In the genomic region with DNA sequence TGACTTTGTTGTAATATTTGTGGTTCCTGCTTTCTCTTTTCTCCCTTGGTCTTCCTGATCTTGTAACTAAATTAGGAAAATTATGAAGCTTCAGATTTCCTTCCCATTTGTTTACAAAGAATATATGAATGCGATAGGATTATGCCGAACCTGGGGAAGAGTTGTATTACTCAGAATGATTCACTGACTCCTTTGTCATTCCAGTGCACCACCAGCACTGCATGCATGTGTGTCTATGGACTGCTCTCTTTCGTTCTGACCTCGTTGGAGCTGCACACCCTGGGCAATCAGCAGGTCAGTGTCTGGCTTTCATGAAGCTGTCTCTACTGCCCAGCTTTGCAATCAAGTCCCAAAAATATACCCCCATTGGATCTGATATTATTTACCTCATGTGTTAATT, we compare ENCODE assay signal across 17 cellular contexts. TPM values are rescaled to one million over a fixed set of nuclear protein-coding genes. Genes with fewer than 3 reads are reported as not detected.
DNase-seq lines count a peak whose midpoint lies in the region; ATAC-seq and TF ChIP-seq lines count a peak whose summit lies in the region.
"Had no signal": no experiment of that assay in that cellular context is flagged by ENCODE, and none has a peak within 500 bp of the region (broad histone marks: within the 10 kb centered on the region; RNA-seq: fewer than 3 reads in every experiment).

No MANE protein-coding gene starts in this region.

- H2BK5ac ChIP-seq in IMR-90 (ENCODE audit: low read depth, low read length, poor library complexity, severe bottlenecking): peak overlapping the region; percentile 3

- H2BK20ac ChIP-seq in IMR-90 (ENCODE audit: low read depth, low read length): no peak overlapping the region

- TF ChIP-seq POLR2A in IMR-90 (IDR thresholded peaks at IDR 0.05; ENCODE audit: low read depth, low read length): no peak

- H3F3A ChIP-seq in neural progenitor cell (ENCODE audit: low read depth): no peaks in the 10 kb centered on the region

- CTCF ChIA-PET in IMR-90 (lab: Yijun Ruan, JAX): no interaction called here

- BruUV-seq in IMR-90 (replicated peaks; lab: Mats Ljungman, UMichigan): no TSS peak

- H2AFZ ChIP-seq in IMR-90 (replicated peaks; ENCODE audit: low read length, poor library complexity) (peak overlapping the region; percentile 35), neural progenitor cell (replicated peaks) (no peak overlapping the region)

- peaks cover 35% of the 10 kb centered on the region for H3K36me3 Mint-ChIP-seq in neural progenitor cell
- H3K36me3 Mint-ChIP-seq in activated CD4-positive, alpha-beta T cell treated with anti-CD3 and anti-CD28 coated beads, Interleukin-2, amount 10 ng/mL, durations not matched to agents 24 days and 14 days (ENCODE audit: low read depth): peaks cover 68% of the 10 kb centered on the region

- no peak overlapping the region for H4K91ac ChIP-seq in IMR-90 (ENCODE audit: insufficient read depth, low read depth, low read length)

- TF ChIP-seq CTCF in IMR-90 (conservative IDR thresholded peaks at IDR 0.05; ENCODE audit: low read depth, low read length): no peak
- TF ChIP-seq CTCF in foreskin keratinocyte (conservative IDR thresholded peaks at IDR 0.05): no peak
- no peak for TF ChIP-seq CTCF in neural progenitor cell (IDR thresholded peaks at IDR 0.05)

- H4K8ac ChIP-seq in IMR-90 (ENCODE audit: low read depth in 2 of 2, low read length in 2 of 2): no peak overlapping the region

- peak overlapping the region; percentile 75 for H3K4me2 ChIP-seq in IMR-90 (ENCODE audit: low read depth, low read length)
- no peak overlapping the region for H3K4me2 ChIP-seq in neural progenitor cell

- H3K27me3 ChIP-seq in IMR-90 (ENCODE audit: control insufficient read depth, insufficient read depth, low read length) (no peaks in the 10 kb centered on the region), foreskin keratinocyte (no peaks in the 10 kb centered on the region), neural progenitor cell (no peaks in the 10 kb centered on the region)
- H3K27me3 ChIP-seq: transverse colon had no signal

- H3K79me1 ChIP-seq in IMR-90 (ENCODE audit: low read depth in 1 of 2, low read length in 2 of 2): peaks cover 2 to 24% of the 10 kb centered on the region in 2 experiments; a peak in 3 of 4 replicates

- WGBS in IMR-90 (ENCODE audit: extremely low coverage in 2 of 2, insufficient read length in 1 of 2), 2 experiments: 0% methylated on average over 2 of the region's 4 CpGs; no CpG with 5 or more reads in 1 of the 2 experiments

- no peak overlapping the region for H3K9ac ChIP-seq in IMR-90 (ENCODE audit: low read depth, low read length)
- no peak overlapping the region for H3K9ac ChIP-seq in neural progenitor cell

- H3K4me1 Mint-ChIP-seq in neural progenitor cell: no peaks in the 10 kb centered on the region
- no peaks in the 10 kb centered on the region for H3K4me1 Mint-ChIP-seq in activated CD4-positive, alpha-beta T cell treated with anti-CD3 and anti-CD28 coated beads, Interleukin-2, amount 10 ng/mL, durations not matched to agents 24 days and 14 days
- H3K4me1 Mint-ChIP-seq: activated B cell treated with CpG ODN at 0.5 μM for 24 hours, B cell had no signal

- no peak overlapping the region for H3K14ac ChIP-seq in IMR-90 (replicated peaks; ENCODE audit: low read depth, low read length)

- H3K27ac ChIP-seq in IMR-90 (ENCODE audit: insufficient read depth, low read length) (no peak overlapping the region), foreskin keratinocyte (no peak overlapping the region), neural progenitor cell (no peak overlapping the region)
- H3K27ac ChIP-seq: transverse colon had no signal

- peaks cover 5% of the 10 kb centered on the region for H3K4me1 ChIP-seq in IMR-90 (ENCODE audit: control insufficient read depth, insufficient read depth, low read length)
- H3K4me1 ChIP-seq in foreskin keratinocyte: no peaks in the 10 kb centered on the region
- no peaks in the 10 kb centered on the region for H3K4me1 ChIP-seq in neural progenitor cell
- H3K4me1 ChIP-seq: transverse colon had no signal

- in situ Hi-C loops in IMR-90 (cut with MboI; ENCODE audit: low sequenced_read_pairs): no loop called here

- no peak overlapping the region for H2BK120ac ChIP-seq in IMR-90 (ENCODE audit: low read depth, low read length)

- no peaks in the 10 kb centered on the region for H3K79me2 ChIP-seq in neural progenitor cell (ENCODE audit: low read depth)

- peak; percentile 97 for ATAC-seq in IMR-90 (ENCODE audit: low read depth)
- peak; percentile 78 for ATAC-seq in foreskin keratinocyte
- no peak for ATAC-seq in HG02852 (IDR thresholded peaks at IDR 0.05; ENCODE audit: unreplicated experiment)
- no peak for ATAC-seq in GM19328 (IDR thresholded peaks at IDR 0.05; ENCODE audit: unreplicated experiment)
- ATAC-seq: left cardiac atrium had no signal

- no peak overlapping the region for H2AK5ac ChIP-seq in IMR-90 (ENCODE audit: low read depth, low read length)

- POLR2A ChIA-PET in IMR-90 (lab: Charles Lee; ENCODE audit: unreplicated experiment): no interaction called here

- H3K18ac ChIP-seq in IMR-90 (ENCODE audit: low read depth, low read length): no peak overlapping the region

- intact Hi-C loops in IMR-90 (cut with micrococcal nuclease): no loop called here
- intact Hi-C loops in activated CD4-positive, alpha-beta T cell treated with anti-CD3 and anti-CD28 coated beads, Interleukin-2, amount 10 ng/mL, durations not matched to agents 24 days and 14 days (cut with micrococcal nuclease): no loop called here

- H3K4me3 ChIP-seq in IMR-90 (ENCODE audit: insufficient read depth, low read depth, low read length): no peak overlapping the region
- H3K4me3 ChIP-seq in neural progenitor cell: no peak overlapping the region
- H3K4me3 ChIP-seq: transverse colon had no signal

- no peak overlapping the region for H3K4ac ChIP-seq in IMR-90 (ENCODE audit: low read depth, low read length)

- dilution Hi-C loops in IMR-90 (cut with HindIII; ENCODE audit: low sequenced_read_pairs, unreplicated experiment): no loop called here

- H3K27ac Mint-ChIP-seq in neural progenitor cell: no peak overlapping the region
- H3K27ac Mint-ChIP-seq in activated CD4-positive, alpha-beta T cell treated with anti-CD3 and anti-CD28 coated beads, Interleukin-2, amount 10 ng/mL, durations not matched to agents 24 days and 14 days: no peak overlapping the region
- H3K27ac Mint-ChIP-seq: activated B cell treated with CpG ODN at 0.5 μM for 24 hours; activated naive CD8-positive, alpha-beta T cell; B cell; dendritic cell treated with granulocyte-macrophage colony-stimulating factor and Interleukin-4, amounts not matched to agents 40 ng/mL and 50 ng/mL, for 4 days had no signal

- no peak overlapping the region for H3K4me3 Mint-ChIP-seq in neural progenitor cell
- no peak overlapping the region for H3K4me3 Mint-ChIP-seq in activated CD4-positive, alpha-beta T cell treated with anti-CD3 and anti-CD28 coated beads, Interleukin-2, amount 10 ng/mL, durations not matched to agents 24 days and 14 days
- H3K4me3 Mint-ChIP-seq: activated B cell treated with CpG ODN at 0.5 μM for 24 hours; activated naive CD8-positive, alpha-beta T cell; B cell; dendritic cell treated with granulocyte-macrophage colony-stimulating factor and Interleukin-4, amounts not matched to agents 40 ng/mL and 50 ng/mL, for 4 days had no signal

- H2BK15ac ChIP-seq in IMR-90 (ENCODE audit: low read depth, low read length): no peak overlapping the region

- H3K36me3 ChIP-seq in IMR-90 (ENCODE audit: control insufficient read depth, insufficient read depth, low read length) (peaks cover 23% of the 10 kb centered on the region), neural progenitor cell (peaks cover 16% of the 10 kb centered on the region)

- H4K5ac ChIP-seq in IMR-90 (ENCODE audit: low read depth, low read length): no peak overlapping the region

- H3K9me1 ChIP-seq in IMR-90 (ENCODE audit: insufficient read depth, low read length): peaks cover 11% of the 10 kb centered on the region; the same call in 1 of the 2 replicates

- H4K20me1 ChIP-seq in IMR-90 (ENCODE audit: insufficient read depth, low read length): peaks cover 3% of the 10 kb centered on the region; the same call in 1 of the 2 replicates
- no peaks in the 10 kb centered on the region for H4K20me1 ChIP-seq in neural progenitor cell (ENCODE audit: low read depth)

- no peak for TF ChIP-seq RAD21 in IMR-90 (IDR thresholded peaks at IDR 0.05; ENCODE audit: low read length)

- no peaks in the 10 kb centered on the region for H3K9me3 Mint-ChIP-seq in neural progenitor cell
- H3K9me3 Mint-ChIP-seq in activated CD4-positive, alpha-beta T cell treated with anti-CD3 and anti-CD28 coated beads, Interleukin-2, amount 10 ng/mL, durations not matched to agents 24 days and 14 days: no peaks in the 10 kb centered on the region
- H3K9me3 Mint-ChIP-seq: activated B cell treated with CpG ODN at 0.5 μM for 24 hours; dendritic cell treated with granulocyte-macrophage colony-stimulating factor and Interleukin-4, amounts not matched to agents 40 ng/mL and 50 ng/mL, for 4 days had no signal

- H3K27me3 Mint-ChIP-seq in neural progenitor cell (ENCODE audit: insufficient read depth, low read depth): no peaks in the 10 kb centered on the region
- H3K27me3 Mint-ChIP-seq in activated CD4-positive, alpha-beta T cell treated with anti-CD3 and anti-CD28 coated beads, Interleukin-2, amount 10 ng/mL, durations not matched to agents 24 days and 14 days: no peaks in the 10 kb centered on the region
- H3K27me3 Mint-ChIP-seq: activated B cell treated with CpG ODN at 0.5 μM for 24 hours; activated naive CD8-positive, alpha-beta T cell; B cell; dendritic cell treated with granulocyte-macrophage colony-stimulating factor and Interleukin-4, amounts not matched to agents 40 ng/mL and 50 ng/mL, for 4 days had no signal

- H2AK9ac ChIP-seq in IMR-90 (replicated peaks; ENCODE audit: low read depth, low read length, poor library complexity): no peak overlapping the region

- H3K56ac ChIP-seq in IMR-90 (ENCODE audit: extremely low read depth, insufficient read depth, low read length): no peak overlapping the region

- H3K23ac ChIP-seq in IMR-90 (ENCODE audit: low read depth, low read length): no peak overlapping the region

- DNase-seq in AG08395 (ENCODE audit: low spot score): peak; percentile 76
- peak; percentile 91 for DNase-seq in IMR-90
- peak; percentile 61 for DNase-seq in astrocyte of the hippocampus (ENCODE audit: low read depth, low spot score)
- peak; percentile 29 to 55 for DNase-seq in foreskin keratinocyte
- no peak for DNase-seq in neural progenitor cell (ENCODE audit: low spot score)
- no peak for DNase-seq in activated CD4-positive, alpha-beta T cell treated with anti-CD3 and anti-CD28 coated beads, Interleukin-2, amount 10 ng/mL, durations not matched to agents 24 days and 14 days
- DNase-seq: activated B cell treated with CpG ODN at 0.5 μM for 24 hours, DMS153, left cardiac atrium, NCI-H1105, NCI-H2227 treated with DMSO at 0.1 percent for 48 hours, transverse colon had no signal

- H3K9me3 ChIP-seq in IMR-90 (ENCODE audit: control insufficient read depth, insufficient read depth, low read length) (no peaks in the 10 kb centered on the region), neural progenitor cell (ENCODE audit: low read depth) (no peaks in the 10 kb centered on the region)
- H3K9me3 ChIP-seq: transverse colon had no signal

RNA-seq across cellular contexts. Expression of a gene that starts 25.5 kb away (rescaled TPM):
- total RNA-seq in IMR-90 (2012; rRNA removed) (52.5 and 59.1 TPM in 2 replicates), foreskin keratinocyte (55.3 and 61.2 TPM in 2 replicates), neural progenitor cell (ENCODE audit: low replicate concordance) (66.7 and 80.0 TPM in 2 replicates)
- polyA plus RNA-seq in IMR-90 (2012; rRNA removed) (53.0 and 57.0 TPM in 2 replicates), foreskin keratinocyte (21.9 and 26.5 TPM in 2 replicates)
- 30.5 and 31.3 TPM in 2 replicates for polyA plus RNA-seq in IMR-90 (2012; cell fraction: cytosol; rRNA removed)
- 48.5 and 87.0 TPM in 2 replicates for polyA plus RNA-seq in IMR-90 (2012; cell fraction: nucleus; rRNA removed; ENCODE audit: low replicate concordance)
- total RNA-seq in activated CD4-positive, alpha-beta T cell treated with anti-CD3 and anti-CD28 coated beads, Interleukin-2, amount 10 ng/mL, durations not matched to agents 24 days and 14 days: 162 and 176 TPM in 2 replicates

RNA-seq across cellular contexts. Expression of a gene that starts 25.6 kb away (rescaled TPM):
- 26.4 and 30.8 TPM in 2 replicates for total RNA-seq in IMR-90 (2012; rRNA removed)
- polyA plus RNA-seq in IMR-90 (2012; rRNA removed): 23.2 and 25.4 TPM in 2 replicates
- polyA plus RNA-seq in IMR-90 (2012; cell fraction: cytosol; rRNA removed): 17.5 and 30.4 TPM in 2 replicates
- 9.8 and 10.4 TPM in 2 replicates for polyA plus RNA-seq in IMR-90 (2012; cell fraction: nucleus; rRNA removed; ENCODE audit: low replicate concordance)
- total RNA-seq in foreskin keratinocyte: 21.1 and 21.5 TPM in 2 replicates
- polyA plus RNA-seq in foreskin keratinocyte: 20.2 and 22.0 TPM in 2 replicates
- 8.2 and 16.8 TPM in 2 replicates for total RNA-seq in neural progenitor cell (ENCODE audit: low replicate concordance)
- total RNA-seq in activated CD4-positive, alpha-beta T cell treated with anti-CD3 and anti-CD28 coated beads, Interleukin-2, amount 10 ng/mL, durations not matched to agents 24 days and 14 days: 15.2 and 15.9 TPM in 2 replicates

RNA-seq across cellular contexts. Expression of a gene that starts 52.2 kb away (rescaled TPM):
- 2.2 and 3.3 TPM in 2 replicates for total RNA-seq in IMR-90 (2012; rRNA removed)
- 8.4 and 10.0 TPM in 2 replicates for polyA plus RNA-seq in IMR-90 (2012; rRNA removed)
- polyA plus RNA-seq in IMR-90 (2012; cell fraction: cytosol; rRNA removed): 4.2 and 8.4 TPM in 2 replicates
- 18.1 and 18.9 TPM in 2 replicates for polyA plus RNA-seq in IMR-90 (2012; cell fraction: nucleus; rRNA removed; ENCODE audit: low replicate concordance)
- total RNA-seq in foreskin keratinocyte: 8.2 and 12.9 TPM in 2 replicates
- 11.6 and 19.9 TPM in 2 replicates for polyA plus RNA-seq in foreskin keratinocyte
- 15.2 and 19.0 TPM in 2 replicates for total RNA-seq in neural progenitor cell (ENCODE audit: low replicate concordance)
- total RNA-seq in activated CD4-positive, alpha-beta T cell treated with anti-CD3 and anti-CD28 coated beads, Interleukin-2, amount 10 ng/mL, durations not matched to agents 24 days and 14 days: 0.45 and 0.47 TPM in 2 replicates

RNA-seq across cellular contexts. Expression of a gene that starts 55.2 kb away (rescaled TPM):
- 26.4 and 36.4 TPM in 2 replicates for total RNA-seq in IMR-90 (2012; rRNA removed)
- polyA plus RNA-seq in IMR-90 (2012; rRNA removed): 68.4 and 72.1 TPM in 2 replicates
- 29.3 and 50.5 TPM in 2 replicates for polyA plus RNA-seq in IMR-90 (2012; cell fraction: cytosol; rRNA removed)
- 357 and 697 TPM in 2 replicates for polyA plus RNA-seq in IMR-90 (2012; cell fraction: nucleus; rRNA removed; ENCODE audit: low replicate concordance)
- total RNA-seq in foreskin keratinocyte: 43.9 and 51.9 TPM in 2 replicates
- polyA plus RNA-seq in foreskin keratinocyte: 70.8 and 80.8 TPM in 2 replicates
- total RNA-seq in neural progenitor cell (ENCODE audit: low replicate concordance): 45.7 and 98.8 TPM in 2 replicates
- 69.6 and 73.9 TPM in 2 replicates for total RNA-seq in activated CD4-positive, alpha-beta T cell treated with anti-CD3 and anti-CD28 coated beads, Interleukin-2, amount 10 ng/mL, durations not matched to agents 24 days and 14 days

Comparison
In these comparisons a context has a peak if more than half of its experiments do, and no peak if none do; other contexts are left out.
1. DNase-seq: peak in AG08395 (single experiment), IMR-90 (single experiment), astrocyte of the hippocampus (single experiment) and foreskin keratinocyte (2 of 2); none in neural progenitor cell (single experiment) and activated CD4-positive, alpha-beta T cell treated with anti-CD3 and anti-CD28 coated beads, Interleukin-2, amount 10 ng/mL, durations not matched to agents 24 days and 14 days (single experiment).
2. ATAC-seq: peak in IMR-90 (single experiment) and foreskin keratinocyte (single experiment); none in HG02852 (single experiment) and GM19328 (single experiment).